ENCODE assay signal across 13 cellular contexts in genomic region chr19:2185734-2186070, GRCh38. TPM values are rescaled to one million over a fixed set of nuclear protein-coding genes. Genes with fewer than 3 reads are reported as not detected.
DNase-seq lines count a peak whose midpoint lies in the region; ATAC-seq and TF ChIP-seq lines count a peak whose summit lies in the region.
"Had no signal": no experiment of that assay in that cellular context is flagged by ENCODE, and none has a peak within 500 bp of the region (broad histone marks: within the 10 kb centered on the region; RNA-seq: fewer than 3 reads in every experiment).

No MANE protein-coding gene starts in this region.

- peaks cover 74% of the 10 kb centered on the region for H4K20me1 ChIP-seq in SK-N-SH (ENCODE audit: insufficient read depth)

- H3K18ac ChIP-seq in neuronal stem cell (ENCODE audit: low read length) = no peak overlapping the region

- no peak overlapping the region for H2BK5ac ChIP-seq in neuronal stem cell (ENCODE audit: low read length)

- H3K79me1 ChIP-seq in neuronal stem cell (ENCODE audit: low read depth, low read length) = peaks cover 34% of the 10 kb centered on the region

- ATAC-seq in Panc1 (no peak), thoracic aorta (ENCODE audit: insufficient number of reproducible peaks, low FRiP score, low read depth) (no peak), GM18505 (IDR thresholded peaks at IDR 0.05; ENCODE audit: unreplicated experiment) (no peak)

- TF ChIP-seq EP300 in esophagus muscularis mucosa (IDR thresholded peaks at IDR 0.05) (no peak), SK-N-SH (IDR thresholded peaks at IDR 0.05; ENCODE audit: borderline replicate concordance in 1 of 2, low read depth in 1 of 2, low read length in 1 of 2) (no peak)

- BruUV-seq in Panc1 (replicated peaks; lab: Mats Ljungman, UMichigan) = TSS peak; percentile 49

- H4K8ac ChIP-seq in neuronal stem cell (ENCODE audit: low read depth, low read length) = no peak overlapping the region

- no peaks in the 10 kb centered on the region for H3K27me3 ChIP-seq in Panc1 (ENCODE audit: control insufficient read depth, insufficient read depth, low read length)
- H3K27me3 ChIP-seq in esophagus muscularis mucosa = no peaks in the 10 kb centered on the region
- no peaks in the 10 kb centered on the region for H3K27me3 ChIP-seq in neuronal stem cell (ENCODE audit: control insufficient read depth in 3 of 3, insufficient read depth in 3 of 3, low read depth in 1 of 3, low read length in 3 of 3)
- H3K27me3 ChIP-seq in thoracic aorta (replicated peaks; ENCODE audit: insufficient read depth) = no peaks in the 10 kb centered on the region
- no peaks in the 10 kb centered on the region for H3K27me3 ChIP-seq in SK-N-SH (ENCODE audit: insufficient read depth)

- 20% methylated on average over 11 of the region's 11 CpGs for WGBS in esophagus muscularis mucosa
- 100% methylated on average over 1 of the region's 11 CpGs; no CpG with 5 or more reads in 1 of the 2 donors for WGBS in neuronal stem cell (ENCODE audit: extremely low coverage in 2 of 2, insufficient read length in 2 of 2, insufficient replicate concordance in 1 of 2), 2 donors
- 93% methylated on average over 11 of the region's 11 CpGs for WGBS in SK-N-SH (ENCODE audit: low lambda C conversion rate)

- H2AFZ ChIP-seq in neuronal stem cell (ENCODE audit: low read length) (no peak overlapping the region), SK-N-SH (ENCODE audit: low read depth) (no peak overlapping the region)

- TF ChIP-seq CTCF in Panc1 (IDR thresholded peaks at IDR 0.05) (no peak), esophagus muscularis mucosa (IDR thresholded peaks at IDR 0.05) (no peak), thoracic aorta (IDR thresholded peaks at IDR 0.05) (no peak), SK-N-SH (IDR thresholded peaks at IDR 0.05) (no peak)

- DNase-seq in Panc1 (ENCODE audit: low read depth, low spot score) = no peak
- no peak for DNase-seq in esophagus muscularis mucosa (ENCODE audit: extremely low spot score)
- no peak for DNase-seq in neuronal stem cell (ENCODE audit: low spot score)
- DNase-seq in thoracic aorta (ENCODE audit: low spot score) = no peak
- no peak for DNase-seq in SK-N-SH
- DNase-seq in activated CD4-positive, alpha-beta T cell treated with anti-CD3 and anti-CD28 coated beads for 48 hours = no peak
- no peak for DNase-seq in NCI-H1436 (lab: John Stamatoyannopoulos, UW)
- DNase-seq: activated CD4-positive, alpha-beta memory T cell treated with anti-CD3 and anti-CD28 coated beads, Interleukin-2, amount 10 ng/mL, durations not matched to agents 7 days and 5 days; effector memory CD4-positive, alpha-beta T cell; NCI-H2029 treated with DMSO at 0.1 percent for 48 hours; NCI-H748 treated with DMSO at 0.1 percent for 48 hours; SHP77 treated with DMSO at 0.1 percent for 48 hours had no signal

- no peak overlapping the region for H3K9ac ChIP-seq in neuronal stem cell (ENCODE audit: low read depth, low read length, poor library complexity)
- no peak overlapping the region for H3K9ac ChIP-seq in SK-N-SH

- POLR2A ChIA-PET in Panc1 (lab: Charles Lee) (no interaction called here), SK-N-SH (lab: Yijun Ruan, JAX) (no interaction called here)

- H3K27ac ChIP-seq in Panc1 (ENCODE audit: low read length) = no peak overlapping the region
- H3K27ac ChIP-seq in esophagus muscularis mucosa (replicated peaks in 1 of 4) = peak overlapping the region; percentile 82 to 90 (median 87)
- H3K27ac ChIP-seq in neuronal stem cell (replicated peaks; ENCODE audit: low read length) = peak overlapping the region; percentile 40
- H3K27ac ChIP-seq in thoracic aorta = peak overlapping the region; percentile 74 to 82
- H3K27ac ChIP-seq in SK-N-SH (ENCODE audit: low read depth in 2 of 2, low read length in 1 of 2) = peak overlapping the region in 1 of 2 experiments; percentile 38; a peak in 1 of 4 replicates

- peaks cover 92% of the 10 kb centered on the region for H3K79me2 ChIP-seq in SK-N-SH (ENCODE audit: insufficient read depth)

- in situ Hi-C loops in Panc1 (cut with HindIII; ENCODE audit: low pct_unique_long_range_greater_than_20kb, low sequenced_read_pairs) = no loop called here

- no peak overlapping the region for H2BK120ac ChIP-seq in neuronal stem cell (ENCODE audit: low read depth, low read length)

- H3K4ac ChIP-seq in neuronal stem cell (ENCODE audit: low read length) = no peak overlapping the region

- no peak overlapping the region for H2AK5ac ChIP-seq in neuronal stem cell (ENCODE audit: low read depth, low read length)

- no peak overlapping the region for H4K91ac ChIP-seq in neuronal stem cell (ENCODE audit: low read depth, low read length, poor library complexity)

- no peak overlapping the region for H2BK12ac ChIP-seq in neuronal stem cell (ENCODE audit: low read length)

- no peaks in the 10 kb centered on the region for H3K4me1 ChIP-seq in Panc1 (ENCODE audit: control insufficient read depth, insufficient read depth, low read length)
- peaks cover 67 to 100% (median 76%) of the 10 kb centered on the region in 4 donors for H3K4me1 ChIP-seq in esophagus muscularis mucosa
- H3K4me1 ChIP-seq in neuronal stem cell (ENCODE audit: control insufficient read depth in 2 of 2, insufficient read depth in 1 of 2, low read depth in 1 of 2, low read length in 2 of 2) = peaks cover 0 to 15% of the 10 kb centered on the region in 2 donors
- H3K4me1 ChIP-seq in thoracic aorta (ENCODE audit: control insufficient read depth in 1 of 2, low read depth in 2 of 2) = peaks cover 19 to 69% of the 10 kb centered on the region in 2 donors
- H3K4me1 ChIP-seq in SK-N-SH (ENCODE audit: control insufficient read depth in 1 of 2, insufficient read depth in 2 of 2, low read depth in 1 of 2, low read length in 1 of 2) = peaks cover 0 to 6% of the 10 kb centered on the region in 2 experiments; a peak in 1 of 4 replicates

- intact Hi-C loops in Panc1 (cut with micrococcal nuclease; ENCODE audit: unreplicated experiment) (no loop called here), esophagus muscularis mucosa (cut with DNase I) (no loop called here)

- no peak overlapping the region for H3K23ac ChIP-seq in neuronal stem cell (ENCODE audit: low read depth, low read length, poor library complexity)

- H3F3A ChIP-seq in SK-N-SH (replicated peaks; ENCODE audit: insufficient read depth) = peaks cover 3% of the 10 kb centered on the region

- TF ChIP-seq POLR2A in esophagus muscularis mucosa (IDR thresholded peaks at IDR 0.05; ENCODE audit: low read depth) (no peak), GM18505 (IDR thresholded peaks at IDR 0.05; ENCODE audit: borderline replicate concordance, extremely low read depth, insufficient read depth, insufficient read length) (no peak)

- CTCF ChIA-PET in Panc1 (lab: Charles Lee) = no interaction called here
- CTCF ChIA-PET in SK-N-SH (lab: Yijun Ruan, JAX) = interaction anchor here (0.7 to 1.9 kb wide), 3 partner anchors 16 to 50 kb away, joined by 3 to 4 read pairs (median 3); no protein-coding TSS in a partner anchor

- no peak overlapping the region for H3K14ac ChIP-seq in neuronal stem cell (ENCODE audit: low read length)

- no peaks in the 10 kb centered on the region for H3K9me3 ChIP-seq in Panc1 (ENCODE audit: control insufficient read depth, insufficient read depth, low read depth, low read length)
- H3K9me3 ChIP-seq in esophagus muscularis mucosa = no peaks in the 10 kb centered on the region
- peaks cover 0 to 2% of the 10 kb centered on the region in 2 donors for H3K9me3 ChIP-seq in neuronal stem cell (replicated peaks in 1 of 2; ENCODE audit: control insufficient read depth in 2 of 2, insufficient read depth in 1 of 2, low read depth in 1 of 2, low read length in 2 of 2)
- no peaks in the 10 kb centered on the region for H3K9me3 ChIP-seq in thoracic aorta
- no peaks in the 10 kb centered on the region for H3K9me3 ChIP-seq in SK-N-SH

- no peak for TF ChIP-seq RAD21 in SK-N-SH (IDR thresholded peaks at IDR 0.05; ENCODE audit: low read length)

- no peak overlapping the region for H3K4me2 ChIP-seq in neuronal stem cell (ENCODE audit: insufficient read depth, low read length, poor library complexity, severe bottlenecking)
- no peak overlapping the region for H3K4me2 ChIP-seq in SK-N-SH

- H2BK15ac ChIP-seq in neuronal stem cell (ENCODE audit: low read length) = no peak overlapping the region

- H3K4me3 ChIP-seq in Panc1 (ENCODE audit: low read depth in 2 of 2, low read length in 2 of 2) (no peak overlapping the region), esophagus muscularis mucosa (peak overlapping the region; percentile 9 to 39 (median 25)), neuronal stem cell (ENCODE audit: low read length in 2 of 2) (no peak overlapping the region), thoracic aorta (peak overlapping the region; percentile 64), SK-N-SH (ENCODE audit: low read depth in 2 of 2, low read length in 1 of 2) (no peak overlapping the region)

- H3K36me3 ChIP-seq in Panc1 (ENCODE audit: control insufficient read depth, insufficient read depth, low read length) = no peaks in the 10 kb centered on the region; the same call in none of the 2 replicates
- H3K36me3 ChIP-seq in esophagus muscularis mucosa = peaks cover 0 to 63% (median 44%) of the 10 kb centered on the region in 4 donors
- peaks cover 29 to 92% of the 10 kb centered on the region in 2 donors for H3K36me3 ChIP-seq in neuronal stem cell (replicated peaks in 1 of 2; ENCODE audit: control insufficient read depth in 2 of 2, insufficient read depth in 2 of 2, low read length in 2 of 2)
- H3K36me3 ChIP-seq in thoracic aorta = peaks cover 4% of the 10 kb centered on the region
- peaks cover 4 to 15% of the 10 kb centered on the region in 2 experiments for H3K36me3 ChIP-seq in SK-N-SH (replicated peaks in 1 of 2; ENCODE audit: control insufficient read depth in 1 of 2, insufficient read depth in 2 of 2, low read length in 1 of 2)

- H3K9me2 ChIP-seq in SK-N-SH = no peaks in the 10 kb centered on the region

RNA-seq across cellular contexts. Expression of gene DOT1L, which starts 22.0 kb away (rescaled TPM):
- 27.3 TPM for total RNA-seq in Panc1 (2021; ENCODE audit: unreplicated experiment)
- polyA plus RNA-seq in Panc1 (2012; ENCODE audit: insufficient read length) = 19.6 TPM
- 10 to 100 TPM; 10.8 to 13.2 (median 12.0) TPM for total RNA-seq in esophagus muscularis mucosa
- polyA plus RNA-seq in neuronal stem cell (2013, experiment 1 of 2) = 38.2 TPM
- polyA plus RNA-seq in neuronal stem cell (2013, experiment 2 of 2) = 38.1 TPM
- total RNA-seq in thoracic aorta = 10 to 100 TPM; 12.3 to 33.4 TPM
- 3.6 and 5.0 TPM in 2 replicates for polyA plus RNA-seq in SK-N-SH (2012; rRNA removed)
- 2.7 and 4.2 TPM in 2 replicates for polyA plus RNA-seq in SK-N-SH (2012; cell fraction: cytosol; rRNA removed)
- polyA plus RNA-seq in SK-N-SH (2012; cell fraction: nucleus; rRNA removed) = 22.3 and 42.9 TPM in 2 replicates

RNA-seq across cellular contexts. Expression of gene AP3D1, which starts 34.3 kb away (rescaled TPM):
- total RNA-seq in Panc1 (2021; ENCODE audit: unreplicated experiment) (167 TPM), esophagus muscularis mucosa (100 to 1,000 TPM in 2 of 4 donors, 10 to 100 TPM in 2; 76.0 to 156 (median 93.7) TPM), thoracic aorta (100 to 1,000 TPM in 1 of 2 donors, 10 to 100 TPM in 1; 81.4 to 116 TPM)
- polyA plus RNA-seq in Panc1 (2012; ENCODE audit: insufficient read length) = 172 TPM
- 60.6 TPM for polyA plus RNA-seq in neuronal stem cell (2013, experiment 1 of 2)
- 60.3 TPM for polyA plus RNA-seq in neuronal stem cell (2013, experiment 2 of 2)
- 79.7 and 127 TPM in 2 replicates for polyA plus RNA-seq in SK-N-SH (2012; rRNA removed)
- 55.4 and 81.2 TPM in 2 replicates for polyA plus RNA-seq in SK-N-SH (2012; cell fraction: cytosol; rRNA removed)
- polyA plus RNA-seq in SK-N-SH (2012; cell fraction: nucleus; rRNA removed) = 239 and 320 TPM in 2 replicates

RNA-seq across cellular contexts. Expression of gene PLEKHJ1, which starts 50.4 kb away (rescaled TPM):
- 78.6 TPM for total RNA-seq in Panc1 (2021; ENCODE audit: unreplicated experiment)
- polyA plus RNA-seq in Panc1 (2012; ENCODE audit: insufficient read length) = 74.7 TPM
- total RNA-seq in esophagus muscularis mucosa = 10 to 100 TPM; 41.9 to 69.8 (median 55.3) TPM
- 94.6 TPM for polyA plus RNA-seq in neuronal stem cell (2013, experiment 1 of 2)
- 92.1 TPM for polyA plus RNA-seq in neuronal stem cell (2013, experiment 2 of 2)
- total RNA-seq in thoracic aorta = 10 to 100 TPM; 26.3 to 46.2 TPM
- 128 and 151 TPM in 2 replicates for polyA plus RNA-seq in SK-N-SH (2012; rRNA removed)
- polyA plus RNA-seq in SK-N-SH (2012; cell fraction: cytosol; rRNA removed) = 82.0 and 106 TPM in 2 replicates
- polyA plus RNA-seq in SK-N-SH (2012; cell fraction: nucleus; rRNA removed) = 251 and 261 TPM in 2 replicates

RNA-seq across cellular contexts. Expression of gene SF3A2, which starts 50.9 kb away (rescaled TPM):
- total RNA-seq in Panc1 (2021; ENCODE audit: unreplicated experiment) = 103 TPM
- polyA plus RNA-seq in Panc1 (2012; ENCODE audit: insufficient read length) = 129 TPM
- total RNA-seq in esophagus muscularis mucosa = 10 to 100 TPM; 29.5 to 56.9 (median 35.3) TPM
- 117 TPM for polyA plus RNA-seq in neuronal stem cell (2013, experiment 1 of 2)
- 115 TPM for polyA plus RNA-seq in neuronal stem cell (2013, experiment 2 of 2)
- total RNA-seq in thoracic aorta = 10 to 100 TPM; 23.8 to 43.7 TPM
- polyA plus RNA-seq in SK-N-SH (2012; rRNA removed) = 35.0 and 55.8 TPM in 2 replicates
- polyA plus RNA-seq in SK-N-SH (2012; cell fraction: cytosol; rRNA removed) = 18.7 and 29.3 TPM in 2 replicates
- polyA plus RNA-seq in SK-N-SH (2012; cell fraction: nucleus; rRNA removed) = 271 and 351 TPM in 2 replicates

Comparison
In these comparisons a context has a peak if more than half of its experiments do, and no peak if none do; other contexts are left out.
1. H3K4me3 ChIP-seq: peak in esophagus muscularis mucosa (4 of 4) and thoracic aorta (single experiment); none in Panc1 (0 of 2), neuronal stem cell (0 of 2) and SK-N-SH (0 of 2).